In genomic region chr3:167872941-167873340, GRCh38 we compare ENCODE assay signal across 1 cellular context.
TF ChIP-seq lines count a peak whose summit lies in the region.

No MANE protein-coding gene starts in this region.

TF ChIP-seq in GM12878, 131 proteins besides CTCF, POLR2A, EP300 and RAD21 (continued from another document):
- no peak for TF ChIP-seq KAT2A (conservative IDR thresholded peaks at IDR 0.05; ENCODE audit: control insufficient read depth, low read depth, low read length)
- TF ChIP-seq TARDBP (IDR thresholded peaks at IDR 0.05; ENCODE audit: borderline replicate concordance), result no peak
- no peak for TF ChIP-seq STAT3 (IDR thresholded peaks at IDR 0.05; ENCODE audit: low read depth, low read length)
- no peak for TF ChIP-seq RCOR1 (conservative IDR thresholded peaks at IDR 0.05; ENCODE audit: low read depth, low read length)
